Comparison of ENCODE assay signal across 1 cellular context in genomic region chr1:228180271-228180987, GRCh38.
TF ChIP-seq lines count a peak whose summit lies in the region.

No MANE protein-coding gene starts in this region.

TF ChIP-seq in IMR-90, 13 proteins besides CTCF, POLR2A, EP300 and RAD21:
- no peak for TF ChIP-seq CEBPB (IDR thresholded peaks at IDR 0.05; ENCODE audit: low read depth, low read length)
- TF ChIP-seq MAFK (IDR thresholded peaks at IDR 0.05; ENCODE audit: low read depth, low read length), result no peak
- TF ChIP-seq, protein P1, sequence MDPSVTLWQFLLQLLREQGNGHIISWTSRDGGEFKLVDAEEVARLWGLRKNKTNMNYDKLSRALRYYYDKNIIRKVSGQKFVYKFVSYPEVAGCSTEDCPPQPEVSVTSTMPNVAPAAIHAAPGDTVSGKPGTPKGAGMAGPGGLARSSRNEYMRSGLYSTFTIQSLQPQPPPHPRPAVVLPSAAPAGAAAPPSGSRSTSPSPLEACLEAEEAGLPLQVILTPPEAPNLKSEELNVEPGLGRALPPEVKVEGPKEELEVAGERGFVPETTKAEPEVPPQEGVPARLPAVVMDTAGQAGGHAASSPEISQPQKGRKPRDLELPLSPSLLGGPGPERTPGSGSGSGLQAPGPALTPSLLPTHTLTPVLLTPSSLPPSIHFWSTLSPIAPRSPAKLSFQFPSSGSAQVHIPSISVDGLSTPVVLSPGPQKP (IDR thresholded peaks at IDR 0.05; ENCODE audit: borderline replicate concordance, low read depth, low read length), result no peak
- no peak for TF ChIP-seq BHLHE40 (IDR thresholded peaks at IDR 0.05; ENCODE audit: low read depth, low read length)
- no peak for TF ChIP-seq SMC3 (IDR thresholded peaks at IDR 0.05; ENCODE audit: low read depth, low read length)
- TF ChIP-seq RFX5 (IDR thresholded peaks at IDR 0.05; ENCODE audit: low read depth, low read length), result no peak
- TF ChIP-seq CHD1 (IDR thresholded peaks at IDR 0.05; ENCODE audit: low read depth, low read length), result no peak
- no peak for TF ChIP-seq MXI1 (IDR thresholded peaks at IDR 0.05; ENCODE audit: borderline replicate concordance, low read depth, low read length)
- TF ChIP-seq MAZ (IDR thresholded peaks at IDR 0.05; ENCODE audit: borderline replicate concordance, low read depth, low read length), result no peak
- no peak for TF ChIP-seq NFE2L2 (IDR thresholded peaks at IDR 0.05; ENCODE audit: low read depth, low read length)
- TF ChIP-seq, protein P2, sequence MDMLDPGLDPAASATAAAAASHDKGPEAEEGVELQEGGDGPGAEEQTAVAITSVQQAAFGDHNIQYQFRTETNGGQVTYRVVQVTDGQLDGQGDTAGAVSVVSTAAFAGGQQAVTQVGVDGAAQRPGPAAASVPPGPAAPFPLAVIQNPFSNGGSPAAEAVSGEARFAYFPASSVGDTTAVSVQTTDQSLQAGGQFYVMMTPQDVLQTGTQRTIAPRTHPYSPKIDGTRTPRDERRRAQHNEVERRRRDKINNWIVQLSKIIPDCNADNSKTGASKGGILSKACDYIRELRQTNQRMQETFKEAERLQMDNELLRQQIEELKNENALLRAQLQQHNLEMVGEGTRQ (IDR thresholded peaks at IDR 0.05; ENCODE audit: low read depth, low read length), result no peak
- TF ChIP-seq FOS (IDR thresholded peaks at IDR 0.05; ENCODE audit: low read depth, low read length), result no peak
- TF ChIP-seq RCOR1 (IDR thresholded peaks at IDR 0.05; ENCODE audit: insufficient replicate concordance, low read length), result no peak
